Comparison of ENCODE assay signal across 21 cellular contexts in genomic region chr5:107604146-107604910, GRCh38.
"Had no signal": no experiment of that assay in that cellular context is flagged by ENCODE, and none has a peak within 500 bp of the region (broad histone marks: within the 10 kb centered on the region; RNA-seq: fewer than 3 reads in every experiment).

No MANE protein-coding gene starts in this region.

- H3K27me3 ChIP-seq: body of pancreas, gastrocnemius medialis, heart right ventricle, pancreas, spleen, upper lobe of right lung had no signal

- H3K4me3 ChIP-seq: body of pancreas, gastrocnemius medialis, mucosa of descending colon, pancreas, spleen, thoracic aorta, upper lobe of right lung had no signal

- ATAC-seq: activated CD8-positive, alpha-beta T cell treated with anti-CD3 and anti-CD28 coated beads for 36 hours; body of pancreas; gastrocnemius medialis; mucosa of descending colon; naive thymus-derived CD4-positive, alpha-beta T cell; pancreas; sciatic nerve; stimulated activated naive B cell treated with anti-CD40 and anti-IgM and Interleukin-4, amounts not matched to agents 10 μg/mL and 1 μg/mL and 100 μg/mL, for 72 hours; T-cell; upper lobe of right lung had no signal

- H3K36me3 ChIP-seq: gastrocnemius medialis, heart right ventricle, pancreas, spleen, thoracic aorta, upper lobe of right lung had no signal

- DNase-seq: activated CD4-positive, alpha-beta T cell treated with anti-CD3 and anti-CD28 coated beads for 48 hours; activated CD4-positive, CD25-positive, alpha-beta regulatory T cell; activated CD8-positive, alpha-beta T cell treated with anti-CD3 and anti-CD28 coated beads for 36 hours; activated naive CD4-positive, alpha-beta T cell treated with anti-CD3 and anti-CD28 coated beads for 36 hours; activated T-cell treated with anti-CD3 and anti-CD28 coated beads, Interleukin-2, amount 50 U/mL, for 24 hours; body of pancreas; central memory CD4-positive, alpha-beta T cell; erythroblast; gastrocnemius medialis; heart right ventricle; immature natural killer cell; mucosa of descending colon; naive thymus-derived CD4-positive, alpha-beta T cell; pancreas; spleen; stimulated activated naive B cell treated with anti-CD40 and anti-IgM and Interleukin-4, amounts not matched to agents 10 μg/mL and 1 μg/mL and 100 μg/mL, for 72 hours; T-cell; T-helper 9 cell; upper lobe of right lung had no signal

- H3K9me3 ChIP-seq: body of pancreas, gastrocnemius medialis, heart right ventricle, mucosa of descending colon, pancreas, spleen, thoracic aorta, upper lobe of right lung had no signal

- H3K4me1 ChIP-seq: gastrocnemius medialis, pancreas, spleen, upper lobe of right lung had no signal

- H3K27ac ChIP-seq: body of pancreas, gastrocnemius medialis, pancreas, spleen, thoracic aorta, upper lobe of right lung had no signal
